ENCODE assay signal across 1 cellular context in genomic region chr11:28777126-28777525, GRCh38.
TF ChIP-seq lines count a peak whose summit lies in the region.

No MANE protein-coding gene starts in this region.

TF ChIP-seq in H1, 55 proteins besides CTCF, POLR2A, EP300 and RAD21 (continued from another document):
- no peak for TF ChIP-seq E2F6 (IDR thresholded peaks at IDR 0.05)
- TF ChIP-seq GTF2F1 (IDR thresholded peaks at IDR 0.05; ENCODE audit: borderline replicate concordance, low read depth, low read length) = no peak
- no peak for TF ChIP-seq TCF12 (IDR thresholded peaks at IDR 0.05; ENCODE audit: low read depth, low read length)
- no peak for TF ChIP-seq KDM4A (IDR thresholded peaks at IDR 0.05; ENCODE audit: low read depth, low read length, severe bottlenecking)
- TF ChIP-seq NANOG (IDR thresholded peaks at IDR 0.05; ENCODE audit: insufficient read depth, low read depth, low read length, poor library complexity, severe bottlenecking) = no peak
- TF ChIP-seq TAF7 (optimal IDR thresholded peaks at IDR 0.05; ENCODE audit: borderline replicate concordance, low read depth, low read length) = no peak
- no peak for TF ChIP-seq SIRT6 (IDR thresholded peaks at IDR 0.05; ENCODE audit: low read length)
- no peak for TF ChIP-seq TAF1 (IDR thresholded peaks at IDR 0.05; ENCODE audit: low read depth, low read length)
- no peak for TF ChIP-seq MAFK (IDR thresholded peaks at IDR 0.05; ENCODE audit: low read depth, low read length)
- no peak for TF ChIP-seq MAX (IDR thresholded peaks at IDR 0.05)
- TF ChIP-seq HDAC2 (IDR thresholded peaks at IDR 0.05; ENCODE audit: borderline replicate concordance in 1 of 2, low read depth in 2 of 2, low read length in 2 of 2) = no peak
- TF ChIP-seq YY1 (IDR thresholded peaks at IDR 0.05; ENCODE audit: low read depth, low read length) = no peak
